ENCODE assay signal across 9 cellular contexts in genomic region chr6:6405997-6406699, GRCh38.
"Had no signal": no experiment of that assay in that cellular context is flagged by ENCODE, and none has a peak within 500 bp of the region (broad histone marks: within the 10 kb centered on the region; RNA-seq: fewer than 3 reads in every experiment).

No MANE protein-coding gene starts in this region.

- ATAC-seq: activated CD8-positive, alpha-beta T cell treated with anti-CD3 and anti-CD28 coated beads for 36 hours; stimulated activated effector memory CD8-positive, alpha-beta T cell treated with anti-CD3 and anti-CD28 coated beads, Interleukin-12 subunit alpha, Interleukin-12 subunit beta, amount 100 ng/mL, for 72 hours had no signal

- H3K4me1 ChIP-seq: colonic mucosa, upper lobe of left lung had no signal

- H3K36me3 ChIP-seq: colonic mucosa, upper lobe of left lung had no signal

- H3K9me3 ChIP-seq: colonic mucosa, upper lobe of left lung had no signal

- DNase-seq: activated CD4-positive, alpha-beta T cell treated with anti-CD3 and anti-CD28 coated beads for 4 hours; activated CD8-positive, alpha-beta memory T cell treated with anti-CD3 and anti-CD28 coated beads, Interleukin-2, amount 50 U/mL, for 4 hours; activated CD8-positive, alpha-beta T cell treated with anti-CD3 and anti-CD28 coated beads for 36 hours; colonic mucosa; naive thymus-derived CD4-positive, alpha-beta T cell; posterior cingulate gyrus; substantia nigra; upper lobe of left lung had no signal

- H3K4me3 ChIP-seq: colonic mucosa, upper lobe of left lung had no signal

- H3K27ac ChIP-seq: colonic mucosa, upper lobe of left lung had no signal

- H3K27me3 ChIP-seq: colonic mucosa, upper lobe of left lung had no signal
